In genomic region chr4:170868191-170868590, GRCh38 we compare ENCODE assay signal across 19 cellular contexts.
DNase-seq lines count a peak whose midpoint lies in the region; ATAC-seq and TF ChIP-seq lines count a peak whose summit lies in the region.
"Had no signal": no experiment of that assay in that cellular context is flagged by ENCODE, and none has a peak within 500 bp of the region (broad histone marks: within the 10 kb centered on the region; RNA-seq: fewer than 3 reads in every experiment).

No MANE protein-coding gene starts in this region.

- H4K8ac ChIP-seq in mesendoderm (ENCODE audit: low read depth, low read length), result no peak overlapping the region

- no peak overlapping the region for H2AK5ac ChIP-seq in mesendoderm (ENCODE audit: low read length)

- H3K23ac ChIP-seq in mesendoderm (ENCODE audit: low read length), result no peak overlapping the region

- H3K4ac ChIP-seq in mesendoderm (ENCODE audit: low read depth, low read length), result no peak overlapping the region

- ATAC-seq in foreskin keratinocyte (peak; percentile 98), GM18873 (IDR thresholded peaks at IDR 0.05; ENCODE audit: low FRiP score, unreplicated experiment) (no peak)
- ATAC-seq: CD8-positive, alpha-beta T cell; GM23338; HepG2 had no signal

- POLR2A ChIA-PET in MCF 10A (lab: Yijun Ruan, JAX), result no interaction called here

- WGBS in smooth muscle cell (ENCODE audit: low lambda C conversion rate), result 46% methylated on average over 1 of the region's 1 CpG
- no CpG with 5 or more reads among the region's 1 CpG for WGBS in mesendoderm (ENCODE audit: extremely low coverage, insufficient coverage, low lambda C conversion rate)

- H3K27me3 ChIP-seq in breast epithelium (no peaks in the 10 kb centered on the region), foreskin keratinocyte (no peaks in the 10 kb centered on the region), smooth muscle cell (ENCODE audit: low read depth) (no peaks in the 10 kb centered on the region), mesendoderm (ENCODE audit: insufficient read depth, low read length, poor library complexity) (no peaks in the 10 kb centered on the region)

- no peaks in the 10 kb centered on the region for H4K20me1 ChIP-seq in smooth muscle cell (ENCODE audit: low read depth)

- H3K79me2 ChIP-seq in smooth muscle cell (ENCODE audit: low read depth), result no peaks in the 10 kb centered on the region
- no peaks in the 10 kb centered on the region for H3K79me2 ChIP-seq in mesendoderm (ENCODE audit: control insufficient read depth, insufficient read depth, low read length)

- H3K4me2 ChIP-seq in smooth muscle cell, result no peak overlapping the region
- H3K4me2 ChIP-seq in mesendoderm (ENCODE audit: low read length), result no peak overlapping the region
- H3K4me2 ChIP-seq: GM23338 had no signal

- H3F3A ChIP-seq in smooth muscle cell (ENCODE audit: low read depth), result no peaks in the 10 kb centered on the region

- no peaks in the 10 kb centered on the region for H3K9me3 Mint-ChIP-seq in MCF 10A (ENCODE audit: unreplicated experiment)
- H3K9me3 Mint-ChIP-seq: GM23338 had no signal

- CTCF ChIA-PET in MCF 10A (lab: Yijun Ruan, JAX), result interaction anchor here (0.6 to 1.1 kb wide), 2 partner anchors 58 to 279 kb away, joined by 3 read pairs; no protein-coding TSS in a partner anchor

- H2BK5ac ChIP-seq in mesendoderm (ENCODE audit: low read length), result no peak overlapping the region

- TF ChIP-seq CTCF in MCF 10A (IDR thresholded peaks at IDR 0.05; ENCODE audit: unreplicated experiment), result no peak
- TF ChIP-seq CTCF in breast epithelium (IDR thresholded peaks at IDR 0.05), result no peak
- TF ChIP-seq CTCF in foreskin keratinocyte (conservative IDR thresholded peaks at IDR 0.05), result no peak
- no peak for TF ChIP-seq CTCF in smooth muscle cell (IDR thresholded peaks at IDR 0.05; ENCODE audit: borderline replicate concordance, insufficient read depth, poor library complexity, severe bottlenecking)

- no peaks in the 10 kb centered on the region for H3K79me1 ChIP-seq in mesendoderm (ENCODE audit: low read length)

- peaks cover 28% of the 10 kb centered on the region for H3K4me1 Mint-ChIP-seq in MCF 10A (ENCODE audit: insufficient read depth, unreplicated experiment)
- H3K4me1 Mint-ChIP-seq: GM23338 had no signal

- DNase-seq in MCF 10A (ENCODE audit: unreplicated experiment) (peak; percentile 52), breast epithelium (ENCODE audit: low spot score in 2 of 2) (no peak), amniotic stem cell (lab: John Stamatoyannopoulos, UW) (peak; percentile 18), foreskin keratinocyte (peak; percentile 54 to 79), smooth muscle cell (lab: John Stamatoyannopoulos, UW; ENCODE audit: unreplicated experiment) (no peak), NCI-H1105 (lab: John Stamatoyannopoulos, UW) (no peak), mesendoderm (no peak)
- DNase-seq: 8988T; CD8-positive, alpha-beta T cell; DND-41; GF-D8; KG1; NCI-H1092; NCI-H1694; NCI-H345; NK-92 treated with Interleukin-12 subunit alpha and Interleukin-12 subunit beta, amount 100 ng/mL, for 24 hours had no signal

- H3K18ac ChIP-seq in mesendoderm (ENCODE audit: low read length), result no peak overlapping the region

- H3K36me3 Mint-ChIP-seq in MCF 10A (ENCODE audit: insufficient read depth, unreplicated experiment), result no peaks in the 10 kb centered on the region
- H3K36me3 Mint-ChIP-seq: CD8-positive, alpha-beta T cell had no signal

- no peaks in the 10 kb centered on the region for H3K27me3 Mint-ChIP-seq in MCF 10A (ENCODE audit: insufficient read depth, unreplicated experiment)

- H3K27ac ChIP-seq in breast epithelium, result no peak overlapping the region
- no peak overlapping the region for H3K27ac ChIP-seq in foreskin keratinocyte
- H3K27ac ChIP-seq in smooth muscle cell (ENCODE audit: low read depth), result no peak overlapping the region
- H3K27ac ChIP-seq in mesendoderm (ENCODE audit: low read depth, low read length), result no peak overlapping the region

- BruUV-seq in MCF 10A (replicated peaks; lab: Mats Ljungman, UMichigan), result no TSS peak

- no peak overlapping the region for H2BK15ac ChIP-seq in mesendoderm (replicated peaks; ENCODE audit: low read depth)

- intact Hi-C loops in MCF 10A (cut with micrococcal nuclease), result no loop called here
- intact Hi-C loops in breast epithelium (cut with DNase I; ENCODE audit: low total_unique reads), result no loop called here

- H3K9ac ChIP-seq in smooth muscle cell (ENCODE audit: low read depth) (no peak overlapping the region), mesendoderm (ENCODE audit: low read length) (no peak overlapping the region)

- H3K4me3 Mint-ChIP-seq in MCF 10A (ENCODE audit: unreplicated experiment), result no peak overlapping the region
- H3K4me3 Mint-ChIP-seq: CD8-positive, alpha-beta T cell; GM23338 had no signal

- H3K36me3 ChIP-seq in breast epithelium (no peaks in the 10 kb centered on the region), smooth muscle cell (ENCODE audit: low read depth) (no peaks in the 10 kb centered on the region), mesendoderm (ENCODE audit: control insufficient read depth, insufficient read depth, low read length) (no peaks in the 10 kb centered on the region)

- no peak overlapping the region for H3K4me3 ChIP-seq in breast epithelium
- H3K4me3 ChIP-seq in smooth muscle cell, result no peak overlapping the region
- no peak overlapping the region for H3K4me3 ChIP-seq in mesendoderm (ENCODE audit: low read length)
- H3K4me3 ChIP-seq: GM23338 had no signal

- H3K4me1 ChIP-seq in breast epithelium, result no peaks in the 10 kb centered on the region
- H3K4me1 ChIP-seq in foreskin keratinocyte, result peaks cover 33% of the 10 kb centered on the region
- H3K4me1 ChIP-seq in smooth muscle cell (ENCODE audit: low read depth), result no peaks in the 10 kb centered on the region
- no peaks in the 10 kb centered on the region for H3K4me1 ChIP-seq in mesendoderm (ENCODE audit: control insufficient read depth, low read depth, low read length)

- H2AFZ ChIP-seq in smooth muscle cell (ENCODE audit: low read depth), result peak overlapping the region; percentile 41
- H2AFZ ChIP-seq: GM23338 had no signal

- H3K9me3 ChIP-seq in breast epithelium, result no peaks in the 10 kb centered on the region
- H3K9me3 ChIP-seq in smooth muscle cell (replicated peaks; ENCODE audit: low read depth), result no peaks in the 10 kb centered on the region

- no peak overlapping the region for H2BK120ac ChIP-seq in mesendoderm (ENCODE audit: low read depth, low read length)

- no peak overlapping the region for H3K56ac ChIP-seq in mesendoderm (ENCODE audit: low read length)

- no peak for TF ChIP-seq POLR2A in breast epithelium (IDR thresholded peaks at IDR 0.05)

- no peak overlapping the region for H3K27ac Mint-ChIP-seq in MCF 10A (ENCODE audit: low read depth, unreplicated experiment)
- H3K27ac Mint-ChIP-seq: CD8-positive, alpha-beta T cell; GM23338 had no signal

- no peak overlapping the region for H4K5ac ChIP-seq in mesendoderm (ENCODE audit: low read length)

Comparison
In these comparisons a context has a peak if more than half of its experiments do, and no peak if none do; other contexts are left out.
1. DNase-seq: peak in MCF 10A (single experiment), amniotic stem cell (single experiment) and foreskin keratinocyte (2 of 2); none in breast epithelium (0 of 2), smooth muscle cell (single experiment), NCI-H1105 (single experiment) and mesendoderm (single experiment).